Comparison of ENCODE assay signal across 8 cellular contexts in genomic region chr10:58336242-58336641, GRCh38. TPM values are rescaled to one million over a fixed set of nuclear protein-coding genes. Genes with fewer than 3 reads are reported as not detected.
DNase-seq lines count a peak whose midpoint lies in the region; ATAC-seq and TF ChIP-seq lines count a peak whose summit lies in the region.

No MANE protein-coding gene starts in this region.

- no peak for ATAC-seq in HG02642 (IDR thresholded peaks at IDR 0.05; ENCODE audit: poor library complexity, unreplicated experiment)

- no peaks in the 10 kb centered on the region for H3K9me3 ChIP-seq in cardiac muscle cell (ENCODE audit: low read depth)
- H3K9me3 ChIP-seq in tibial artery = no peaks in the 10 kb centered on the region

- peak overlapping the region; percentile 57 for H3K27ac ChIP-seq in cardiac muscle cell
- peak overlapping the region in 1 of 2 donors; percentile 87 for H3K27ac ChIP-seq in tibial artery

- H3K4me3 ChIP-seq in cardiac muscle cell = peak overlapping the region; percentile 80
- peak overlapping the region; percentile 96 to 99 for H3K4me3 ChIP-seq in tibial artery

- H3K4me1 ChIP-seq in cardiac muscle cell (ENCODE audit: low read depth) (peaks cover 8% of the 10 kb centered on the region), tibial artery (peaks cover 0 to 29% (median 15%) of the 10 kb centered on the region in 4 donors)

- H3K36me3 Mint-ChIP-seq in activated naive CD8-positive, alpha-beta T cell = peaks cover 3% of the 10 kb centered on the region

- H3K4me3 Mint-ChIP-seq in activated naive CD8-positive, alpha-beta T cell = peak overlapping the region; percentile 94

- peaks cover 49% of the 10 kb centered on the region for H3K4me1 Mint-ChIP-seq in activated naive CD8-positive, alpha-beta T cell (ENCODE audit: low read depth)

- H3K36me3 ChIP-seq in cardiac muscle cell (no peaks in the 10 kb centered on the region), tibial artery (no peaks in the 10 kb centered on the region)

- intact Hi-C loops in cardiac septum (cut with DNase I) = no loop called here
- intact Hi-C loops in tibial artery (cut with DNase I; ENCODE audit: low total_unique reads) = loop anchor here (5.0 kb wide), 1 partner anchor 46 kb away; no protein-coding TSS in a partner anchor

- H3K27me3 ChIP-seq in cardiac muscle cell (no peaks in the 10 kb centered on the region), tibial artery (no peaks in the 10 kb centered on the region)

- H3K27ac Mint-ChIP-seq in activated naive CD8-positive, alpha-beta T cell = no peak overlapping the region

- peaks cover 2% of the 10 kb centered on the region for H3K27me3 Mint-ChIP-seq in activated naive CD8-positive, alpha-beta T cell

- TF ChIP-seq CTCF in cardiac muscle cell (IDR thresholded peaks at IDR 0.05; ENCODE audit: low read depth, low read length) (no peak), tibial artery (IDR thresholded peaks at IDR 0.05) (no peak)

- DNase-seq in cardiac muscle cell (ENCODE audit: low read depth in 1 of 2, low spot score in 1 of 2) (no peak), cardiac septum (ENCODE audit: low spot score) (no peak), left kidney (ENCODE audit: low read depth, low spot score) (peak; percentile 4), tibial artery (no peak), NCI-H345 treated with DMSO at 0.1 percent for 48 hours (lab: John Stamatoyannopoulos, UW; ENCODE audit: unreplicated experiment) (no peak)
- no peak for DNase-seq in stimulated activated CD4-positive, alpha-beta T cell treated with anti-CD3 and anti-CD28 coated beads, Interleukin-4, amount 100 ng/mL, for 4 hours

- no peaks in the 10 kb centered on the region for H3K9me3 Mint-ChIP-seq in activated naive CD8-positive, alpha-beta T cell (ENCODE audit: low read depth)

RNA-seq across cellular contexts. Expression of gene UBE2D1, which starts 1.4 kb away (rescaled TPM):
- 12.6 and 13.5 TPM in 2 replicates for total RNA-seq in cardiac muscle cell
- 27.4 and 34.9 TPM in 2 replicates for polyA plus RNA-seq in cardiac muscle cell
- 34.7 TPM for total RNA-seq in cardiac septum

RNA-seq across cellular contexts. Expression of gene TFAM, which starts 49.0 kb away (rescaled TPM):
- total RNA-seq in cardiac muscle cell (21.0 and 21.1 TPM in 2 replicates), cardiac septum (29.4 TPM)
- polyA plus RNA-seq in cardiac muscle cell = 46.4 and 47.5 TPM in 2 replicates
